ENCODE assay signal across 7 cellular contexts in the genomic region with DNA sequence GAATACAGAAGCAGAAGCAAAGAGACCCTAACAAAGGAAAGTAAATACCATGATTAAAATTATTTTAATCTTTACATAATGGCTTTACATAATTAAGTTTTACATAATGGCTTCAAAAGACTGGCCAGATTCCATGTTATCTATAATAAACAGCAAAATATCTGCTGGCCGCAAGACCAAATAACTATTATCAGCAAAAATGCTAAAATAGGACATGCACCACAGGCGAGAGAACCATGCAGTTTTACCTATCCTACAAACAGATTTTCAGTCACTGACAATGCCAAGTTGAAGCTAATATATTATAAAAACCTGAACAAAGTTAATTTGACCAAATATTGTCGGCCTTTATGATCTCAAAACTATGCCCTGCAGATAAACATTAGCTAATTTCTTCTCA.
"Had no signal": no experiment of that assay in that cellular context is flagged by ENCODE, and none has a peak within 500 bp of the region (broad histone marks: within the 10 kb centered on the region; RNA-seq: fewer than 3 reads in every experiment).

No MANE protein-coding gene starts in this region.

- ATAC-seq: HCT116, HepG2 had no signal

- DNase-seq: GM23248, GOT3, H7, HFFc6, KBM-7 had no signal
